Comparison of ENCODE assay signal across 25 cellular contexts in genomic region chr11:87212891-87213290, GRCh38.
DNase-seq lines count a peak whose midpoint lies in the region; ATAC-seq, FAIRE-seq and TF ChIP-seq lines count a peak whose summit lies in the region.
"Had no signal": no experiment of that assay in that cellular context is flagged by ENCODE, and none has a peak within 500 bp of the region (broad histone marks: within the 10 kb centered on the region; RNA-seq: fewer than 3 reads in every experiment).

No MANE protein-coding gene starts in this region.

- H2AFZ ChIP-seq in Karpas-422 (ENCODE audit: low read length): no peak overlapping the region
- H2AFZ ChIP-seq: parathyroid adenoma had no signal

- H3K4me2 ChIP-seq in Karpas-422 (ENCODE audit: low read depth, low read length, poor library complexity, severe bottlenecking): peak overlapping the region; percentile 0

- H3K27me3 ChIP-seq in Karpas-422 (ENCODE audit: low read length): no peaks in the 10 kb centered on the region
- H3K27me3 ChIP-seq: foreskin keratinocyte, right atrium auricular region had no signal

- H3K4me1 ChIP-seq in Karpas-422 (ENCODE audit: low read length): peaks cover 18% of the 10 kb centered on the region; the same call in 1 of the 2 replicates
- H3K4me1 ChIP-seq: foreskin keratinocyte, parathyroid adenoma, right atrium auricular region had no signal

- H3K9me2 ChIP-seq in Karpas-422 (replicated peaks; ENCODE audit: insufficient read depth, low read length): no peaks in the 10 kb centered on the region

- no peak for TF ChIP-seq CTCF in retinal pigment epithelial cell (conservative IDR thresholded peaks at IDR 0.05; ENCODE audit: low read depth, low read length)
- TF ChIP-seq CTCF in omental fat pad (IDR thresholded peaks at IDR 0.05): no peak

- no peaks in the 10 kb centered on the region for H3K36me3 ChIP-seq in Karpas-422 (ENCODE audit: insufficient read depth, low read length)
- H3K36me3 ChIP-seq: right atrium auricular region had no signal

- ATAC-seq in GM18502 (IDR thresholded peaks at IDR 0.05; ENCODE audit: poor library complexity, unreplicated experiment) (peak; percentile 18), omental fat pad (ENCODE audit: low FRiP score) (no peak)
- ATAC-seq: foreskin keratinocyte, left colon had no signal

- H3K4me3 ChIP-seq in Karpas-422 (ENCODE audit: low read length): no peak overlapping the region
- no peak overlapping the region for H3K4me3 ChIP-seq in retinal pigment epithelial cell (ENCODE audit: low read length)
- H3K4me3 ChIP-seq: right atrium auricular region had no signal

- FAIRE-seq in endometrium (lab: Jason Lieb, UNC): peak; percentile 39
- FAIRE-seq: D721Med, RCC 7860 had no signal

- H3K9me3 ChIP-seq in Karpas-422 (ENCODE audit: low read length): no peaks in the 10 kb centered on the region

- H3K9ac ChIP-seq in Karpas-422 (ENCODE audit: low read length): no peak overlapping the region
- H3K9ac ChIP-seq: parathyroid adenoma had no signal

- DNase-seq in Karpas-422 (no peak), retinal pigment epithelial cell (ENCODE audit: low read depth) (peak; percentile 33), 8988T (no peak), AG08395 (ENCODE audit: low spot score) (no peak), omental fat pad (ENCODE audit: low spot score) (no peak)
- DNase-seq: activated B cell treated with CpG ODN at 0.5 μM for 24 hours; activated CD4-positive, alpha-beta T cell treated with anti-CD3 and anti-CD28 coated beads, Interleukin-2, amount 50 U/mL, for 4 hours; activated naive CD4-positive, alpha-beta T cell treated with anti-CD3 and anti-CD28 coated beads, Interleukin-2, amount 50 U/mL, for 16 hours; amygdala; effector CD4-positive, alpha-beta T cell; erythroblast; foreskin keratinocyte; left colon; mammary epithelial cell; NCI-H1105; NCI-H1930; NCI-H526; SIG-M5; stimulated activated CD4-positive, alpha-beta T cell treated with anti-CD3 and anti-CD28 coated beads, Interleukin-2, amount 100 ng/mL, for 48 hours had no signal

- no peak overlapping the region for H3K27ac ChIP-seq in Karpas-422 (ENCODE audit: low read length)
- H3K27ac ChIP-seq: foreskin keratinocyte, parathyroid adenoma, right atrium auricular region had no signal

- peaks cover 78% of the 10 kb centered on the region for H3K79me2 ChIP-seq in Karpas-422 (ENCODE audit: low read length)
- H3K79me2 ChIP-seq: parathyroid adenoma had no signal

- H4K20me1 ChIP-seq in Karpas-422 (ENCODE audit: insufficient read depth, low read depth, low read length): no peaks in the 10 kb centered on the region
